ENCODE assay signal across 28 cellular contexts in genomic region chr6:168330403-168330802, GRCh38.
"Had no signal": no experiment of that assay in that cellular context is flagged by ENCODE, and none has a peak within 500 bp of the region (broad histone marks: within the 10 kb centered on the region; RNA-seq: fewer than 3 reads in every experiment).

No MANE protein-coding gene starts in this region.

- H3K36me3 ChIP-seq: stomach, suprapubic skin, thoracic aorta, thyroid gland, tibial artery, tibial nerve, transverse colon, upper lobe of left lung, upper lobe of right lung, uterus, vagina had no signal

- H3K9me3 ChIP-seq: stomach, suprapubic skin, testis, thoracic aorta, thyroid gland, tibial artery, transverse colon, upper lobe of left lung, upper lobe of right lung, uterus, vagina had no signal

- H3K27ac Mint-ChIP-seq: stimulated activated effector memory CD8-positive, alpha-beta T cell treated with anti-CD3 and anti-CD28 coated beads, Interleukin-12 subunit alpha, Interleukin-12 subunit beta, amount 100 ng/mL, for 72 hours; stimulated activated memory B cell treated with anti-CD40 and anti-IgM and Interleukin-4, amounts not matched to agents 10 μg/mL and 1 μg/mL and 100 μg/mL, for 72 hours; stimulated activated naive B cell treated with anti-CD40 and anti-IgM and Interleukin-4, amounts not matched to agents 10 μg/mL and 1 μg/mL and 100 μg/mL, for 72 hours; stimulated activated naive CD8-positive, alpha-beta T cell treated with anti-CD3 and anti-CD28 coated beads, Interleukin-15, amount 100 ng/mL, for 72 hours; stimulated activated naive CD8-positive, alpha-beta T cell treated with anti-CD3 and anti-CD28 coated beads, Interleukin-15, Interleukin-2, amounts not matched to agents 100 ng/mL and 50 ng/mL, for 24 hours; type B pancreatic cell had no signal

- H3K4me3 Mint-ChIP-seq: stimulated activated effector memory CD8-positive, alpha-beta T cell treated with anti-CD3 and anti-CD28 coated beads, Interleukin-12 subunit alpha, Interleukin-12 subunit beta, amount 100 ng/mL, for 72 hours; stimulated activated memory B cell treated with anti-CD40 and anti-IgM and Interleukin-4, amounts not matched to agents 10 μg/mL and 1 μg/mL and 100 μg/mL, for 72 hours; stimulated activated naive B cell treated with anti-CD40 and anti-IgM and Interleukin-4, amounts not matched to agents 10 μg/mL and 1 μg/mL and 100 μg/mL, for 72 hours; stimulated activated naive CD8-positive, alpha-beta T cell treated with anti-CD3 and anti-CD28 coated beads, Interleukin-15, amount 100 ng/mL, for 72 hours; stimulated activated naive CD8-positive, alpha-beta T cell treated with anti-CD3 and anti-CD28 coated beads, Interleukin-15, Interleukin-2, amounts not matched to agents 100 ng/mL and 50 ng/mL, for 24 hours; type B pancreatic cell had no signal

- ATAC-seq: stimulated activated effector memory CD8-positive, alpha-beta T cell treated with anti-CD3 and anti-CD28 coated beads, Interleukin-12 subunit alpha, Interleukin-12 subunit beta, amount 100 ng/mL, for 72 hours; stimulated activated memory B cell treated with anti-CD40 and anti-IgM and Interleukin-4, amounts not matched to agents 10 μg/mL and 1 μg/mL and 100 μg/mL, for 72 hours; stimulated activated naive B cell treated with anti-CD40 and anti-IgM and Interleukin-4, amounts not matched to agents 10 μg/mL and 1 μg/mL and 100 μg/mL, for 72 hours; stimulated activated naive CD8-positive, alpha-beta T cell treated with anti-CD3 and anti-CD28 coated beads, Interleukin-15, amount 100 ng/mL, for 72 hours; stimulated activated naive CD8-positive, alpha-beta T cell treated with anti-CD3 and anti-CD28 coated beads, Interleukin-15, Interleukin-2, amounts not matched to agents 100 U/mL and 50 U/mL, for 24 hours; upper lobe of right lung had no signal

- FAIRE-seq: urothelium cell line had no signal

- H3K27me3 ChIP-seq: stomach, testis, thyroid gland, tibial nerve, upper lobe of left lung, upper lobe of right lung, uterus, vagina had no signal

- H3K36me3 Mint-ChIP-seq: stimulated activated effector memory CD8-positive, alpha-beta T cell treated with anti-CD3 and anti-CD28 coated beads, Interleukin-12 subunit alpha, Interleukin-12 subunit beta, amount 100 ng/mL, for 72 hours; stimulated activated memory B cell treated with anti-CD40 and anti-IgM and Interleukin-4, amounts not matched to agents 10 μg/mL and 1 μg/mL and 100 μg/mL, for 72 hours; stimulated activated naive B cell treated with anti-CD40 and anti-IgM and Interleukin-4, amounts not matched to agents 10 μg/mL and 1 μg/mL and 100 μg/mL, for 72 hours; type B pancreatic cell had no signal

- DNase-seq: stimulated activated CD4-positive, alpha-beta T cell treated with anti-CD3 and anti-CD28 coated beads, Interleukin-2, amount 100 ng/mL, for 48 hours; stimulated activated CD4-positive, alpha-beta T cell treated with anti-CD3 and anti-CD28 coated beads, Interleukin-4, amount 100 ng/mL, for 1 hour; stimulated activated CD4-positive, alpha-beta T cell treated with anti-CD3 and anti-CD28 coated beads, Interleukin-4, amount 100 ng/mL, for 24 hours; stimulated activated CD4-positive, alpha-beta T cell treated with anti-CD3 and anti-CD28 coated beads, Interleukin-4, amount 100 ng/mL, for 4 hours; stimulated activated naive B cell treated with anti-CD40 and anti-IgM and Interleukin-4, amounts not matched to agents 10 μg/mL and 1 μg/mL and 100 μg/mL, for 72 hours; stimulated activated naive CD4-positive, alpha-beta T cell; stimulated activated naive CD4-positive, alpha-beta T cell treated with Interleukin-2 at 50 U/mL for 16 hours; stimulated activated naive CD8-positive, alpha-beta T cell treated with anti-CD3 and anti-CD28 coated beads, Interleukin-15, amount 100 ng/mL, for 72 hours; stimulated activated naive CD8-positive, alpha-beta T cell treated with anti-CD3 and anti-CD28 coated beads, Interleukin-15, Interleukin-2, amounts not matched to agents 100 U/mL and 50 U/mL, for 24 hours; stomach; substantia nigra; testis; thyroid gland; tibial artery; transverse colon; trophoblast cell; upper lobe of left lung; upper lobe of right lung; uterus had no signal

- H3K4me1 Mint-ChIP-seq: stimulated activated memory B cell treated with anti-CD40 and anti-IgM and Interleukin-4, amounts not matched to agents 10 μg/mL and 1 μg/mL and 100 μg/mL, for 72 hours; stimulated activated naive B cell treated with anti-CD40 and anti-IgM and Interleukin-4, amounts not matched to agents 10 μg/mL and 1 μg/mL and 100 μg/mL, for 72 hours; stimulated activated naive CD8-positive, alpha-beta T cell treated with anti-CD3 and anti-CD28 coated beads, Interleukin-15, amount 100 ng/mL, for 72 hours had no signal

- H3K4me3 ChIP-seq: stomach, suprapubic skin, testis, thoracic aorta, thyroid gland, tibial artery, tibial nerve, transverse colon, upper lobe of left lung, upper lobe of right lung, uterus, vagina had no signal

- H3K9me3 Mint-ChIP-seq: stimulated activated effector memory CD8-positive, alpha-beta T cell treated with anti-CD3 and anti-CD28 coated beads, Interleukin-12 subunit alpha, Interleukin-12 subunit beta, amount 100 ng/mL, for 72 hours; type B pancreatic cell had no signal

- H3K27ac ChIP-seq: stomach, suprapubic skin, testis, thoracic aorta, thyroid gland, tibial artery, tibial nerve, transverse colon, upper lobe of left lung, upper lobe of right lung, uterus, vagina had no signal

- H3K4me1 ChIP-seq: suprapubic skin, thyroid gland, tibial artery, tibial nerve, upper lobe of left lung, upper lobe of right lung, uterus, vagina had no signal
